Comparison of ENCODE assay signal across 1 cellular context in genomic region chr2:19690429-19690828, GRCh38.
TF ChIP-seq lines count a peak whose summit lies in the region.

No MANE protein-coding gene starts in this region.

TF ChIP-seq in HepG2, 621 proteins besides CTCF, POLR2A, EP300 and RAD21:
- TF ChIP-seq TIGD3 (CRISPR knock-in tag; IDR thresholded peaks at IDR 0.05; ENCODE audit: borderline replicate concordance) (no peak), ZNF850 (CRISPR knock-in tag; conservative IDR thresholded peaks at IDR 0.05) (no peak), HNRNPK (IDR thresholded peaks at IDR 0.05; ENCODE audit: low read depth, low read length, poor library complexity, severe bottlenecking) (peak; percentile 71)
